8 cellular contexts compared by ENCODE assay signal in the genomic region with DNA sequence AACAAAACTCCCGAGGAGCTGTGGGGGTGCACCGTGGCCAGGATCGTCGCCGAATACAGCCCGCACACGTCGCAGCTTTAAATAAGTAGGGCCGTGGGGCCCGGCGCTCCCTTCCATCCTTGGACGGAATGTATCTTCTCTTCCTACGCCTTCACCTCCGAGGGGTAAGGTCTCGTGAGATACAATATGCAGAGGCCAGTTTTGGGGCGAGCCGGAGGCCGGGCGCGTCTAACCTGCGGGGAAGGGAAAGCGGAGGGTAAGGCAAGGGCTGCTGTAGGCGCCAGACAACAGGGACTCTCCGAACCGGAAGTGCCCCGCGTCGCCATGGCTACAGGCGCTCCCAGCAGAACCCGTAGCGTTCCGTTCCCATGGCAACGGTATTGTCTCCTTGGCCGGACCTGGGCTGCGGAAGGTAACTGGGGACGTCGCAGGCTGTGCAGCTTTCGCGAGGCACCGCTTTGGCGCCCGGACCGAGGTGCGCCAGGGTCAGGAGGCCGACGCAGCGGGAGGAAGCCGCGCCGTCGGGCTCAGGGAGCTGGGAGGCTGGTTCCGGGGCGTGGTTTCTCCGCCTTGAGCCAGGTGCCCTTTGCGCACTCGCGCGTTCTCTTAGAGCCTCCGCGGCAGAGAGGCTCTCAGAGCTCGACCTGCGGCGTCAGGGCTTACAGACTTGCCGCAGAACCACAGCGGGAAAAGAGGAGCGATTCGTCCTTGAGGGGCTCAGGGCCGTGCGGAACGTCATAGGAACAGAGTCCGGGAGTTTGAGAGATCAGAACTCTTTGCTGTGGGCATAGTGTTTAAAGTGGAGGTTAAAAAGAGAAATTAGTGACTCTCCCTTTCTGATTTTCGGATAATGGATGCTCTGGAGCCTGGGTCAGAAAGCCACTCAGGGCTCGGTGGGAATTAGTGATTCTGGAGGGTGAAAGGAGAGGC. TPM values are rescaled to one million over a fixed set of nuclear protein-coding genes. Genes with fewer than 3 reads are reported as not detected.
A peak's percentile ranks its signal among the peaks of the same experiment; 100 is the strongest.
DNase-seq lines count a peak whose midpoint lies in the region; ATAC-seq and TF ChIP-seq lines count a peak whose summit lies in the region.

A gene with protein sequence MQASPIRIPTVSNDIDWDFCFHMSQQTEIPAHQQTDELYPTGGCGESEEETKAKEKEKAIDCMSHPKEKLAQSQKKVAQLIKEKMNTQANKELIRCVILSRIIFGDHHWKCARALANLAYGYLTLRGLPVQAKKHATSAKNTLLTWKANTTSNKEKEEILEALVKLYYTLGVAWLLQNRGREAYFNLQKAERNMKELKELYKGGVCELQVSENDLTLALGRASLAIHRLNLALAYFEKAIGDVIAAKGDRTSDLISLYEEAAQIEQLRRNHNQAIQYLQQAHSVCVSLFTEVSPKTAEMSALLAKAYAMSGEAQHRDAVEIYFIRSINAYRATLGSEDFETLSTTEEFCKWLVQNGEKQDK (plus strand): TSS at position 380 of the 930 bp plus-strand sequence. CDS start 1,508 bp downstream, outside the sequence.

- CTCF ChIA-PET in IMR-90 (lab: Yijun Ruan, JAX), result interaction anchor here (0.8 kb wide), 1 partner anchor 354 kb away, joined by 3 read pairs; no protein-coding TSS in a partner anchor

- H3F3A ChIP-seq in neural progenitor cell (ENCODE audit: low read depth), result peaks cover 28% of the 10 kb centered on the region

- peaks cover 8% of the 10 kb centered on the region for H3K36me3 ChIP-seq in IMR-90 (ENCODE audit: control insufficient read depth, insufficient read depth, low read length)
- no peaks in the 10 kb centered on the region for H3K36me3 ChIP-seq in Peyer's patch
- H3K36me3 ChIP-seq in neural progenitor cell, result no peaks in the 10 kb centered on the region
- no peaks in the 10 kb centered on the region for H3K36me3 ChIP-seq in stomach

- H3K79me2 ChIP-seq in neural progenitor cell (ENCODE audit: low read depth), result no peaks in the 10 kb centered on the region

- H4K20me1 ChIP-seq in IMR-90 (ENCODE audit: insufficient read depth, low read length) (no peaks in the 10 kb centered on the region), neural progenitor cell (ENCODE audit: low read depth) (no peaks in the 10 kb centered on the region)

- H3K4me1 ChIP-seq in IMR-90 (ENCODE audit: control insufficient read depth, insufficient read depth, low read length), result peaks cover 4% of the 10 kb centered on the region; the same call in 1 of the 2 replicates
- H3K4me1 ChIP-seq in Peyer's patch, result peaks cover 0 to 5% (median 0%) of the 10 kb centered on the region in 4 donors
- peaks cover 2% of the 10 kb centered on the region for H3K4me1 ChIP-seq in neural progenitor cell
- H3K4me1 ChIP-seq in stomach, result peaks cover 0 to 13% (median 9%) of the 10 kb centered on the region in 4 donors

- no peak within 1 kb of the TSS for H3K56ac ChIP-seq in IMR-90 (ENCODE audit: extremely low read depth, insufficient read depth, low read length)

- peaks cover 6% of the 10 kb centered on the region for H3K36me3 Mint-ChIP-seq in neural progenitor cell

- H3K9me3 ChIP-seq in IMR-90 (ENCODE audit: control insufficient read depth, insufficient read depth, low read length), result no peaks in the 10 kb centered on the region
- H3K9me3 ChIP-seq in Peyer's patch, result no peaks in the 10 kb centered on the region
- H3K9me3 ChIP-seq in neural progenitor cell (ENCODE audit: low read depth), result no peaks in the 10 kb centered on the region
- H3K9me3 ChIP-seq in stomach, result no peaks in the 10 kb centered on the region

- POLR2A ChIA-PET in IMR-90 (lab: Charles Lee; ENCODE audit: unreplicated experiment), result no interaction called here

- peak within 1 kb of the TSS; percentile 79 for H3K23ac ChIP-seq in IMR-90 (ENCODE audit: low read depth, low read length)

- peaks cover 26% of the 10 kb centered on the region for H3K4me1 Mint-ChIP-seq in neural progenitor cell

- ATAC-seq in GM21576 (IDR thresholded peaks at IDR 0.05; ENCODE audit: unreplicated experiment) (peak; percentile 99), IMR-90 (ENCODE audit: low read depth) (peak; percentile 88)

- no peaks in the 10 kb centered on the region for H3K9me3 Mint-ChIP-seq in neural progenitor cell

- peak within 1 kb of the TSS; percentile 36; the same call in 1 of the 2 replicates for H2BK20ac ChIP-seq in IMR-90 (ENCODE audit: low read depth, low read length)

- H2BK5ac ChIP-seq in IMR-90 (ENCODE audit: low read depth, low read length, poor library complexity, severe bottlenecking), result no peak within 1 kb of the TSS

- H3K27ac ChIP-seq in IMR-90 (ENCODE audit: insufficient read depth, low read length) (peak within 1 kb of the TSS; percentile 28), Peyer's patch (peak within 1 kb of the TSS; percentile 9 to 73 (median 66)), neural progenitor cell (peak within 1 kb of the TSS; percentile 36), stomach (peak within 1 kb of the TSS; percentile 64 to 83 (median 76))

- no TSS peak for BruUV-seq in IMR-90 (replicated peaks; lab: Mats Ljungman, UMichigan)

- H3K27me3 Mint-ChIP-seq in neural progenitor cell (ENCODE audit: insufficient read depth, low read depth), result peaks cover 4% of the 10 kb centered on the region

- in situ Hi-C loops in IMR-90 (cut with MboI; ENCODE audit: low sequenced_read_pairs), result no loop called here

- H3K79me1 ChIP-seq in IMR-90 (ENCODE audit: low read depth in 1 of 2, low read length in 2 of 2), result 0 out of 4 replicates have a peak, but pooled peaks cover 0 to 3% of the 10 kb centered on the region in 2 experiments

- peak within 1 kb of the TSS; percentile 97 for H3K4me3 Mint-ChIP-seq in neural progenitor cell

- peak within 1 kb of the TSS; percentile 57 for H3K4me2 ChIP-seq in IMR-90 (ENCODE audit: low read depth, low read length)
- peak within 1 kb of the TSS; percentile 78 for H3K4me2 ChIP-seq in neural progenitor cell

- no peak for TF ChIP-seq POLR2A in IMR-90 (IDR thresholded peaks at IDR 0.05; ENCODE audit: low read depth, low read length)
- peak; percentile 62 to 71 for TF ChIP-seq POLR2A in Peyer's patch (IDR thresholded peaks at IDR 0.05)
- peak in 1 of 4 donors; percentile 66 for TF ChIP-seq POLR2A in stomach (IDR thresholded peaks at IDR 0.05)

- H3K14ac ChIP-seq in IMR-90 (replicated peaks; ENCODE audit: low read depth, low read length), result peak within 1 kb of the TSS; percentile 93

- no peak for TF ChIP-seq RAD21 in IMR-90 (IDR thresholded peaks at IDR 0.05; ENCODE audit: low read length)

- TF ChIP-seq EP300 in stomach (IDR thresholded peaks at IDR 0.05), result no peak

- H4K8ac ChIP-seq in IMR-90 (ENCODE audit: low read depth in 2 of 2, low read length in 2 of 2), result peak within 1 kb of the TSS; percentile 62 to 95

- H3K27ac Mint-ChIP-seq in neural progenitor cell, result peak within 1 kb of the TSS; percentile 98

- H2AFZ ChIP-seq in IMR-90 (replicated peaks; ENCODE audit: low read length, poor library complexity) (peak within 1 kb of the TSS; percentile 99), neural progenitor cell (replicated peaks) (peak within 1 kb of the TSS; percentile 96)

- DNase-seq in DMS114 treated with DMSO at 0.1 percent for 48 hours (lab: John Stamatoyannopoulos, UW; ENCODE audit: unreplicated experiment) (peak; percentile 77), IMR-90 (peak; percentile 79), Peyer's patch (peak; percentile 91 to 96 (median 94)), activated gamma-delta T cell treated with Interleukin-2 at 50 U/mL for 16 hours (peak; percentile 85), foreskin melanocyte (peak; percentile 85), neural progenitor cell (ENCODE audit: low spot score) (peak; percentile 98), stomach (peak; percentile 91)

- no peak within 1 kb of the TSS for H2BK15ac ChIP-seq in IMR-90 (ENCODE audit: low read depth, low read length)

- peak within 1 kb of the TSS; percentile 87 for H3K4ac ChIP-seq in IMR-90 (ENCODE audit: low read depth, low read length)

- TF ChIP-seq CTCF in IMR-90 (conservative IDR thresholded peaks at IDR 0.05; ENCODE audit: low read depth, low read length), result no peak
- TF ChIP-seq CTCF in Peyer's patch (IDR thresholded peaks at IDR 0.05), result no peak
- TF ChIP-seq CTCF in neural progenitor cell (IDR thresholded peaks at IDR 0.05), result no peak
- TF ChIP-seq CTCF in stomach (IDR thresholded peaks at IDR 0.05), result no peak

- dilution Hi-C loops in IMR-90 (cut with HindIII; ENCODE audit: low sequenced_read_pairs, unreplicated experiment), result no loop called here

- H4K5ac ChIP-seq in IMR-90 (ENCODE audit: low read depth, low read length), result peak within 1 kb of the TSS; percentile 56

- intact Hi-C loops in IMR-90 (cut with micrococcal nuclease) (no loop called here), stomach (cut with DNase I; ENCODE audit: low total_unique reads) (loop anchor here (10.0 kb wide), 1 partner anchor 344 kb away; no protein-coding TSS in a partner anchor)

- H3K27me3 ChIP-seq in IMR-90 (ENCODE audit: control insufficient read depth, insufficient read depth, low read length) (no peaks in the 10 kb centered on the region), Peyer's patch (no peaks in the 10 kb centered on the region), neural progenitor cell (no peaks in the 10 kb centered on the region), stomach (no peaks in the 10 kb centered on the region)

- peak within 1 kb of the TSS; percentile 80 for H2BK120ac ChIP-seq in IMR-90 (ENCODE audit: low read depth, low read length)

- peak within 1 kb of the TSS; percentile 43 for H2AK9ac ChIP-seq in IMR-90 (replicated peaks; ENCODE audit: low read depth, low read length, poor library complexity)

- peaks cover 7% of the 10 kb centered on the region; the same call in 1 of the 2 replicates for H3K9me1 ChIP-seq in IMR-90 (ENCODE audit: insufficient read depth, low read length)

- H4K91ac ChIP-seq in IMR-90 (ENCODE audit: insufficient read depth, low read depth, low read length), result peak within 1 kb of the TSS; percentile 54; the same call in 1 of the 2 replicates

- no peak within 1 kb of the TSS for H2AK5ac ChIP-seq in IMR-90 (ENCODE audit: low read depth, low read length)

- H3K18ac ChIP-seq in IMR-90 (ENCODE audit: low read depth, low read length), result peak within 1 kb of the TSS; percentile 6; the same call in 1 of the 2 replicates

- 1% methylated on average over 48 of the region's 73 CpGs; no CpG with 5 or more reads in 1 of the 2 experiments for WGBS in IMR-90 (ENCODE audit: extremely low coverage in 2 of 2, insufficient read length in 1 of 2), 2 experiments
- 1 to 2% (median 1%) methylated on average over 46 to 73 of the region's 73 CpGs for WGBS in stomach, 5 donors

- H3K4me3 ChIP-seq in IMR-90 (ENCODE audit: insufficient read depth, low read depth, low read length) (peak within 1 kb of the TSS; percentile 79), Peyer's patch (peak within 1 kb of the TSS; percentile 71 to 78 (median 76)), neural progenitor cell (peak within 1 kb of the TSS; percentile 62), stomach (peak within 1 kb of the TSS; percentile 63 to 80 (median 71))

- H3K9ac ChIP-seq in IMR-90 (ENCODE audit: low read depth, low read length) (peak within 1 kb of the TSS; percentile 68), neural progenitor cell (no peak within 1 kb of the TSS)

RNA-seq across cellular contexts. Expression of the gene that starts here (rescaled TPM):
- under 0.01 TPM in 2 replicates for total RNA-seq in IMR-90 (2012; rRNA removed)
- not detected in 2 replicates for polyA plus RNA-seq in IMR-90 (2012; rRNA removed)
- 0.03 TPM in 1 of 2 replicates, not detected in the other for polyA plus RNA-seq in IMR-90 (2012; cell fraction: cytosol; rRNA removed)
- 0.19 TPM in 1 of 2 replicates, not detected in the other for polyA plus RNA-seq in IMR-90 (2012; cell fraction: nucleus; rRNA removed; ENCODE audit: low replicate concordance)
- not detected for total RNA-seq in Peyer's patch
- 0.96 and 1.3 TPM in 2 replicates for total RNA-seq in neural progenitor cell (ENCODE audit: low replicate concordance)
- total RNA-seq in stomach, result 1 to 10 TPM in 1 of 5 donors, under 1 TPM in 1, not detected in 3; 0.89 to 1.5 TPM
- polyA plus RNA-seq in stomach, result under 1 TPM in 1 of 3 donors, not detected in 2; 0.15 TPM

Comparison
In these comparisons a context has a peak if more than half of its experiments do, and no peak if none do; other contexts are left out.
1. Peak in every context shown above with its lines: DNase-seq, ATAC-seq, H3K4me3 ChIP-seq and H3K27ac ChIP-seq.
2. Peak in DNase-seq, ATAC-seq, H3K4me3 ChIP-seq, H3K27ac ChIP-seq, H3K9ac ChIP-seq and H3K4me2 ChIP-seq in IMR-90; RNA of the gene not detected or under 1 TPM.
3. Peak in DNase-seq, H3K4me3 ChIP-seq and H3K27ac ChIP-seq in Peyer's patch; RNA of the gene not detected or under 1 TPM.